In the genomic region with DNA sequence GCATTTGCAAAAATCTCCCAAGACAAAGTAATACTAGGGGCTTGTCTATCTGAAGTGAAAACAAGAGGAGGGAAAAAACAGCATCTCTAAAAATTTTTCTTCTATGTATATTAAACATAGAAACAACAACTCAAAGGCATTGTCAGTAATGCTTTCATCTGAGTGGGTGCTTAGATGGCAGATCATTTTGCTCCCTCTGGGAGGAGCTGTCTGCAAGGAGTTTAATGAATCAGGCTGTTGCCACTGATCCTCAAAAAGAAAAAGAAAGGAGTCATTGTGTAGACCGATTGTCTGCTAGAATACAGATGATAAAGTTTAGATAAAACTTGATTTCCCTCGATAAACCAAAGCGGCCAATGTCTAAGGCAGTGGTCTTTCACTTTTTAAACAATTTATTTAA, we compare ENCODE assay signal across 8 cellular contexts. TPM values are rescaled to one million over a fixed set of nuclear protein-coding genes. Genes with fewer than 3 reads are reported as not detected.
DNase-seq lines count a peak whose midpoint lies in the region; ATAC-seq and TF ChIP-seq lines count a peak whose summit lies in the region.

No MANE protein-coding gene starts in this region.

- no peaks in the 10 kb centered on the region for H3K4me1 ChIP-seq in adrenal gland (replicated peaks in 1 of 2)

- TF ChIP-seq POLR2A in adrenal gland (IDR thresholded peaks at IDR 0.05): no peak

- DNase-seq in NCI-H2107 treated with DMSO at 0.1 percent for 48 hours (lab: John Stamatoyannopoulos, UW; ENCODE audit: unreplicated experiment) (peak; percentile 1), NCI-H2107 (lab: John Stamatoyannopoulos, UW) (no peak), NAMALWA (ENCODE audit: low spot score) (peak; percentile 41), adrenal gland (peak; percentile 13 to 59 (median 22)), kidney tubule cell (ENCODE audit: low spot score) (peak; percentile 62)
- no peak for DNase-seq in stimulated activated CD4-positive, alpha-beta T cell treated with anti-CD3 and anti-CD28 coated beads, Interleukin-2, amount 100 ng/mL, for 48 hours

- TF ChIP-seq CTCF in adrenal gland (IDR thresholded peaks at IDR 0.05): peak; percentile 25 to 67 (median 55)

- 46 to 53% (median 50%) methylated on average over 3 of the region's 3 CpGs for WGBS in adrenal gland, 4 donors

- H3K27me3 ChIP-seq in adrenal gland: no peaks in the 10 kb centered on the region

- intact Hi-C loops in adrenal gland (cut with DNase I): loop anchor here in 1 of 2 donors (10.0 kb wide), 1 partner anchor 195 kb away; no protein-coding TSS in a partner anchor

- no peaks in the 10 kb centered on the region for H3K9me3 ChIP-seq in adrenal gland (replicated peaks in 1 of 3)

- H3K4me3 ChIP-seq in adrenal gland: no peak overlapping the region

- no peak overlapping the region for H3K27ac ChIP-seq in adrenal gland

- H3K36me3 ChIP-seq in adrenal gland (replicated peaks in 1 of 2): no peaks in the 10 kb centered on the region

- ATAC-seq in GM21528 (IDR thresholded peaks at IDR 0.05; ENCODE audit: low FRiP score, unreplicated experiment) (no peak), GM18861 (IDR thresholded peaks at IDR 0.05; ENCODE audit: unreplicated experiment) (no peak)

RNA-seq across cellular contexts. Expression of gene KLHL8, which starts 49.7 kb away (rescaled TPM):
- total RNA-seq in adrenal gland: 10 to 100 TPM in 4 of 8 donors, 1 to 10 TPM in 4; 6.5 to 14.8 (median 10.0) TPM
- polyA plus RNA-seq in adrenal gland: 10 to 100 TPM in 1 of 3 donors, 1 to 10 TPM in 2; 2.1 to 10.4 (median 4.0) TPM

RNA-seq across cellular contexts. Expression of gene HSD17B13, which starts 52.5 kb away (rescaled TPM):
- total RNA-seq in adrenal gland: under 1 TPM in 6 of 8 donors, not detected in 2; 0.14 to 0.88 (median 0.31) TPM
- polyA plus RNA-seq in adrenal gland: under 1 TPM; 0.16 to 0.55 (median 0.47) TPM

Comparison
In these comparisons a context has a peak if more than half of its experiments do, and no peak if none do; other contexts are left out.
1. DNase-seq: peak in NCI-H2107 treated with DMSO at 0.1 percent for 48 hours (single experiment), NAMALWA (single experiment), adrenal gland (7 of 7) and kidney tubule cell (single experiment); none in NCI-H2107 (single experiment) and stimulated activated CD4-positive, alpha-beta T cell treated with anti-CD3 and anti-CD28 coated beads, Interleukin-2, amount 100 ng/mL, for 48 hours (0 of 2).